ENCODE assay signal across 1 cellular context in genomic region chr5:141960449-141961323, GRCh38.
TF ChIP-seq lines count a peak whose summit lies in the region.

No MANE protein-coding gene starts in this region.

TF ChIP-seq in WTC11, 78 proteins besides CTCF, POLR2A, EP300 and RAD21 (continued from another document):
- TF ChIP-seq ATF2 (CRISPR knock-in tag; IDR thresholded peaks at IDR 0.05; ENCODE audit: borderline replicate concordance, low read depth) (no peak), ETV6 (CRISPR knock-in tag; IDR thresholded peaks at IDR 0.05) (no peak; the same call in 1 of the 2 replicates), NFATC4 (CRISPR knock-in tag; IDR thresholded peaks at IDR 0.05) (no peak), ZNF281 (CRISPR knock-in tag; IDR thresholded peaks at IDR 0.05) (no peak)
